8 cellular contexts compared by ENCODE assay signal in genomic region chr10:116796910-116797513, GRCh38. TPM values are rescaled to one million over a fixed set of nuclear protein-coding genes. Genes with fewer than 3 reads are reported as not detected.
DNase-seq lines count a peak whose midpoint lies in the region; ATAC-seq and TF ChIP-seq lines count a peak whose summit lies in the region.

No MANE protein-coding gene starts in this region.

- peak; percentile 94 for TF ChIP-seq CTCF in BJ (IDR thresholded peaks at IDR 0.05; ENCODE audit: insufficient read depth, low read depth, low read length)

- H3K9me3 ChIP-seq in effector memory CD4-positive, alpha-beta T cell (ENCODE audit: control insufficient read depth, low read length) = no peaks in the 10 kb centered on the region

- DNase-seq in BJ (ENCODE audit: low read depth) (no peak), NCI-H748 treated with DMSO at 0.1 percent for 48 hours (lab: John Stamatoyannopoulos, UW) (peak; percentile 28), midbrain (lab: John Stamatoyannopoulos, UW) (peak; percentile 79)
- peak; percentile 69 for DNase-seq in activated CD4-positive, alpha-beta memory T cell treated with anti-CD3 and anti-CD28 coated beads, Interleukin-2, amount 10 ng/mL, durations not matched to agents 7 days and 5 days
- DNase-seq in effector memory CD4-positive, alpha-beta T cell = peak; percentile 7 to 44 (median 33)
- DNase-seq in stimulated activated CD8-positive, alpha-beta memory T cell treated with anti-CD3 and anti-CD28 coated beads, Interleukin-4, amount 100 ng/mL, for 48 hours = peak; percentile 84

- CTCF ChIA-PET in BJ (lab: Yijun Ruan, JAX) = interaction anchor here (0.5 to 28.3 kb wide), 42 partner anchors 10 to 571 kb away, joined by 3 to 736 read pairs (median 4); partner anchors contain the start of gene ENO4
- CTCF ChIA-PET in activated CD4-positive, alpha-beta memory T cell treated with anti-CD3 and anti-CD28 coated beads, Interleukin-2, amount 10 ng/mL, durations not matched to agents 7 days and 5 days (lab: Charles Lee) = interaction anchor here (0.7 to 4.2 kb wide), 12 partner anchors 9 to 378 kb away, joined by 3 to 94 read pairs (median 4); no protein-coding TSS in a partner anchor

- H3K27me3 Mint-ChIP-seq in activated CD4-positive, alpha-beta memory T cell treated with anti-CD3 and anti-CD28 coated beads, Interleukin-2, amount 10 ng/mL, durations not matched to agents 7 days and 5 days = peaks cover 13% of the 10 kb centered on the region

- H3K36me3 ChIP-seq in BJ (ENCODE audit: control insufficient read depth, insufficient read depth, low read length) = no peaks in the 10 kb centered on the region
- no peaks in the 10 kb centered on the region for H3K36me3 ChIP-seq in effector memory CD4-positive, alpha-beta T cell (ENCODE audit: control insufficient read depth, insufficient read depth, low read length)

- no peak overlapping the region for H3K27ac Mint-ChIP-seq in activated CD4-positive, alpha-beta memory T cell treated with anti-CD3 and anti-CD28 coated beads, Interleukin-2, amount 10 ng/mL, durations not matched to agents 7 days and 5 days

- peaks cover 3% of the 10 kb centered on the region for H3K4me1 Mint-ChIP-seq in activated CD4-positive, alpha-beta memory T cell treated with anti-CD3 and anti-CD28 coated beads, Interleukin-2, amount 10 ng/mL, durations not matched to agents 7 days and 5 days

- no peaks in the 10 kb centered on the region for H3K9me3 Mint-ChIP-seq in activated CD4-positive, alpha-beta memory T cell treated with anti-CD3 and anti-CD28 coated beads, Interleukin-2, amount 10 ng/mL, durations not matched to agents 7 days and 5 days

- peak; percentile 73 for ATAC-seq in GM19043 (IDR thresholded peaks at IDR 0.05; ENCODE audit: low read depth, unreplicated experiment)
- ATAC-seq in HG03439 (IDR thresholded peaks at IDR 0.05; ENCODE audit: unreplicated experiment) = peak; percentile 75

- no peaks in the 10 kb centered on the region for H3K36me3 Mint-ChIP-seq in activated CD4-positive, alpha-beta memory T cell treated with anti-CD3 and anti-CD28 coated beads, Interleukin-2, amount 10 ng/mL, durations not matched to agents 7 days and 5 days (ENCODE audit: low read depth)

- H3K4me3 ChIP-seq in BJ (ENCODE audit: low read depth, low read length) = no peak overlapping the region
- no peak overlapping the region for H3K4me3 ChIP-seq in effector memory CD4-positive, alpha-beta T cell (ENCODE audit: insufficient read depth, low read depth, low read length, poor library complexity, severe bottlenecking)

- POLR2A ChIA-PET in BJ (lab: Charles Lee) = no interaction called here
- POLR2A ChIA-PET in activated CD4-positive, alpha-beta memory T cell treated with anti-CD3 and anti-CD28 coated beads, Interleukin-2, amount 10 ng/mL, durations not matched to agents 7 days and 5 days (lab: Charles Lee) = interaction anchor here (1.5 kb wide), 1 partner anchor 378 kb away, joined by 7 read pairs; no protein-coding TSS in a partner anchor

- no peaks in the 10 kb centered on the region for H3K4me1 ChIP-seq in effector memory CD4-positive, alpha-beta T cell (ENCODE audit: control insufficient read depth, insufficient read depth, low read length, poor library complexity, severe bottlenecking)

- no peaks in the 10 kb centered on the region for H3K27me3 ChIP-seq in BJ (ENCODE audit: control insufficient read depth, insufficient read depth, low read length)
- H3K27me3 ChIP-seq in effector memory CD4-positive, alpha-beta T cell (replicated peaks; ENCODE audit: control insufficient read depth, insufficient read depth, low read length, poor library complexity, severe bottlenecking) = no peaks in the 10 kb centered on the region

- no peak overlapping the region for H3K27ac ChIP-seq in effector memory CD4-positive, alpha-beta T cell (ENCODE audit: insufficient read depth, low read length, poor library complexity, severe bottlenecking)

- H3K4me3 Mint-ChIP-seq in activated CD4-positive, alpha-beta memory T cell treated with anti-CD3 and anti-CD28 coated beads, Interleukin-2, amount 10 ng/mL, durations not matched to agents 7 days and 5 days = no peak overlapping the region

RNA-seq across cellular contexts. Expression of gene ENO4, which starts 52.3 kb away (rescaled TPM):
- 0.28 and 0.29 TPM in 2 replicates for polyA plus RNA-seq in BJ (2011; rRNA removed)
- 0.36 and 0.38 TPM in 2 replicates for polyA minus RNA-seq in BJ (2011; rRNA and poly(A)+ RNA removed)
- total RNA-seq in activated CD4-positive, alpha-beta memory T cell treated with anti-CD3 and anti-CD28 coated beads, Interleukin-2, amount 10 ng/mL, durations not matched to agents 7 days and 5 days = not detected

RNA-seq across cellular contexts. Expression of gene HSPA12A, which starts 54.6 kb away (rescaled TPM):
- polyA plus RNA-seq in BJ (2011; rRNA removed) = 7.0 and 7.9 TPM in 2 replicates
- polyA minus RNA-seq in BJ (2011; rRNA and poly(A)+ RNA removed) = 7.6 and 9.0 TPM in 2 replicates
- under 1 TPM; 0.05 to 0.18 TPM for total RNA-seq in activated CD4-positive, alpha-beta memory T cell treated with anti-CD3 and anti-CD28 coated beads, Interleukin-2, amount 10 ng/mL, durations not matched to agents 7 days and 5 days
